1 cellular context compared by ENCODE assay signal in genomic region chr13:52650731-52651130, GRCh38.
TF ChIP-seq lines count a peak whose summit lies in the region.

No MANE protein-coding gene starts in this region.

TF ChIP-seq in IMR-90, 13 proteins besides CTCF, POLR2A, EP300 and RAD21 (continued from another document):
- no peak for TF ChIP-seq SMC3 (IDR thresholded peaks at IDR 0.05; ENCODE audit: low read depth, low read length)
TF ChIP-seq in IMR-90: peak in this region for 0.
